ENCODE assay signal across 1 cellular context in genomic region chr2:124755386-124755785, GRCh38.
TF ChIP-seq lines count a peak whose summit lies in the region.

No MANE protein-coding gene starts in this region.

TF ChIP-seq in IMR-90, 13 proteins besides CTCF, POLR2A, EP300 and RAD21 (continued from another document):
- no peak for TF ChIP-seq USF2 (IDR thresholded peaks at IDR 0.05; ENCODE audit: low read depth, low read length)
- TF ChIP-seq MXI1 (IDR thresholded peaks at IDR 0.05; ENCODE audit: borderline replicate concordance, low read depth, low read length), result no peak
- TF ChIP-seq BHLHE40 (IDR thresholded peaks at IDR 0.05; ENCODE audit: low read depth, low read length), result no peak
- no peak for TF ChIP-seq MAZ (IDR thresholded peaks at IDR 0.05; ENCODE audit: borderline replicate concordance, low read depth, low read length)
- no peak for TF ChIP-seq RFX5 (IDR thresholded peaks at IDR 0.05; ENCODE audit: low read depth, low read length)
- no peak for TF ChIP-seq CEBPB (IDR thresholded peaks at IDR 0.05; ENCODE audit: low read depth, low read length)
- TF ChIP-seq RCOR1 (IDR thresholded peaks at IDR 0.05; ENCODE audit: insufficient replicate concordance, low read length), result no peak
- TF ChIP-seq MAFK (IDR thresholded peaks at IDR 0.05; ENCODE audit: low read depth, low read length), result no peak
- TF ChIP-seq FOS (IDR thresholded peaks at IDR 0.05; ENCODE audit: low read depth, low read length), result no peak
- no peak for TF ChIP-seq ELK1 (IDR thresholded peaks at IDR 0.05; ENCODE audit: borderline replicate concordance, low read depth, low read length)
- TF ChIP-seq CHD1 (IDR thresholded peaks at IDR 0.05; ENCODE audit: low read depth, low read length), result no peak
- TF ChIP-seq NFE2L2 (IDR thresholded peaks at IDR 0.05; ENCODE audit: low read depth, low read length), result no peak
TF ChIP-seq in IMR-90: peak in this region for 0.
